1 cellular context compared by ENCODE assay signal in the genomic region with DNA sequence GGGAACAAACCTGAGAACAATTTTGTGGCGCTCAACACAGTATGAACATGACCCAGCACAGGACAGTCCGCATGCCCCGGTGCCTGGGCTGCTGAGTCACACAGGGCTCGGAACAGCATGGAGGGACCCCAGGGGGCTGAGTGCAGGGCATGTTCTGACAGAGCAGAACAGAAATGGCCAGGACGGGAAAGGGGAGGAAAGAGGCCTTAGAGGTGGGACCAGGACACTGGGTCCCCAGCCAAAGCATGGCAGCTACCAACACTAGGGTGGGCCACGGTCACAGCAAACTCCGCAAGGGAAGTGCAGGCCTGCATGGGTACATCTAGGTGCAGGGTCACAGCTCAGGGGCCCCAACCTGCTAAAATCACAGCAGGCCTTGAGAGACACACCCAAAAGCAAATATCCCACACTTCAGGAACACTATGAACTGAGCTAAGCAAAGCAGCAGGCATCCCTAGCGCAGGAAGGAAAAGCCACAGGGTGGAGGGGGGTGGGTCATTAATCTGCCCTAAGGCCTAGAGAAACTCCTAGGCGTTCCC.
TF ChIP-seq lines count a peak whose summit lies in the region.

No MANE protein-coding gene starts in this region.

TF ChIP-seq in H1, 55 proteins besides CTCF, POLR2A, EP300 and RAD21:
- TF ChIP-seq RBBP5 (IDR thresholded peaks at IDR 0.05; ENCODE audit: borderline replicate concordance, low read depth, low read length) (no peak), BACH1 (IDR thresholded peaks at IDR 0.05; ENCODE audit: low read length) (peak; percentile 78)
